In the genomic region with DNA sequence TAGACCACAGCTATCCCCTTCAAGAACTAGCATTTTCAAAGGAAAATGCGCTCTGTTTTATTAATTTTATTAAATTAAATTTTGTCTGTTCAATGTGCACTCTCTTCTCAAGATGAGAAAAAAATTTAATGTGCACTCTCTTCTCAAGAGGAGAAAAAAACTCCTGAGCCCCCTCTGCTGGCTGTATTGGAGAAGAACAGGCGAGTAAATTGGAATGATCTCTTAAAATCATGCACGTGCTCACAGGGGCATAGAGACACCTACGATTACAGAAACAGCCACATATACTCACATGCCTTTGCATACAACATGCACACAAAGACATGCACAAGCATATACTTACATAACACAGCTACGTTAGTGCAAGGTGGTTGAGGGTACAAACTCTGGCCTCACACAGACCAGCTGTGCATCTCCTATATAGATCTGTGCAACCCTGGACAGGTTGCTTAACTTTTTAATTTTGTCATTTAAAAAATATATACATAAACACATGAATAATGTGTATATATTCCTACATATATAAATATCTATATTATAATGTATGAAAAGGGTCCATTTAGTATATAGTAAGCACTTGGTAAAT, we compare ENCODE assay signal across 8 cellular contexts.
A peak's percentile ranks its signal among the peaks of the same experiment; 100 is the strongest.
DNase-seq lines count a peak whose midpoint lies in the region; ATAC-seq lines count a peak whose summit lies in the region.

No MANE protein-coding gene starts in this region.

- no peaks in the 10 kb centered on the region for H3K4me1 Mint-ChIP-seq in activated CD4-positive, alpha-beta T cell treated with anti-CD3 and anti-CD28 coated beads for 36 hours
- H3K4me1 Mint-ChIP-seq in activated naive CD8-positive, alpha-beta T cell treated with anti-CD3 and anti-CD28 coated beads for 36 hours: no peaks in the 10 kb centered on the region
- H3K4me1 Mint-ChIP-seq in immature natural killer cell: no peaks in the 10 kb centered on the region
- no peaks in the 10 kb centered on the region for H3K4me1 Mint-ChIP-seq in stimulated activated naive B cell treated with anti-CD40 and anti-IgM and Interleukin-4, amounts not matched to agents 10 μg/mL and 1 μg/mL and 100 μg/mL, for 72 hours

- ATAC-seq in activated CD4-positive, alpha-beta T cell treated with anti-CD3 and anti-CD28 coated beads for 36 hours: no peak
- ATAC-seq in GM21576 (IDR thresholded peaks at IDR 0.05; ENCODE audit: unreplicated experiment) (peak; percentile 66), HG03108 (IDR thresholded peaks at IDR 0.05; ENCODE audit: unreplicated experiment) (no peak)
- peak; percentile 39 to 55 for ATAC-seq in stimulated activated naive B cell treated with anti-CD40 and anti-IgM and Interleukin-4, amounts not matched to agents 10 μg/mL and 1 μg/mL and 100 μg/mL, for 72 hours (replicated peaks)

- no peak overlapping the region for H3K4me3 Mint-ChIP-seq in activated CD4-positive, alpha-beta T cell treated with anti-CD3 and anti-CD28 coated beads for 36 hours
- H3K4me3 Mint-ChIP-seq in activated naive CD8-positive, alpha-beta T cell treated with anti-CD3 and anti-CD28 coated beads for 36 hours: no peak overlapping the region
- no peak overlapping the region for H3K4me3 Mint-ChIP-seq in immature natural killer cell
- H3K4me3 Mint-ChIP-seq in stimulated activated naive B cell treated with anti-CD40 and anti-IgM and Interleukin-4, amounts not matched to agents 10 μg/mL and 1 μg/mL and 100 μg/mL, for 72 hours: no peak overlapping the region

- POLR2A ChIA-PET in activated CD4-positive, alpha-beta T cell treated with anti-CD3 and anti-CD28 coated beads for 36 hours (lab: Charles Lee): no interaction called here

- peak; percentile 41 for DNase-seq in activated CD4-positive, alpha-beta T cell treated with anti-CD3 and anti-CD28 coated beads for 36 hours
- DNase-seq in activated CD4-positive, alpha-beta T cell treated with anti-CD3 and anti-CD28 coated beads, Interleukin-2, amount 50 U/mL, for 4 hours: no peak
- DNase-seq in NCI-H1417 (lab: John Stamatoyannopoulos, UW): peak in 2 of 3 experiments; percentile 5 to 65
- peak; percentile 1 for DNase-seq in activated naive CD8-positive, alpha-beta T cell treated with anti-CD3 and anti-CD28 coated beads for 36 hours
- DNase-seq in immature natural killer cell: peak; percentile 6 to 30 (median 24)
- no peak for DNase-seq in stimulated activated naive B cell treated with anti-CD40 and anti-IgM and Interleukin-4, amounts not matched to agents 10 μg/mL and 1 μg/mL and 100 μg/mL, for 72 hours

- H3K27ac Mint-ChIP-seq in activated CD4-positive, alpha-beta T cell treated with anti-CD3 and anti-CD28 coated beads for 36 hours: no peak overlapping the region
- H3K27ac Mint-ChIP-seq in activated naive CD8-positive, alpha-beta T cell treated with anti-CD3 and anti-CD28 coated beads for 36 hours: no peak overlapping the region
- H3K27ac Mint-ChIP-seq in immature natural killer cell: no peak overlapping the region
- H3K27ac Mint-ChIP-seq in stimulated activated naive B cell treated with anti-CD40 and anti-IgM and Interleukin-4, amounts not matched to agents 10 μg/mL and 1 μg/mL and 100 μg/mL, for 72 hours: no peak overlapping the region

- CTCF ChIA-PET in activated CD4-positive, alpha-beta T cell treated with anti-CD3 and anti-CD28 coated beads for 36 hours (lab: Charles Lee): interaction anchor here (0.7 to 1.3 kb wide), 3 partner anchors 15 to 1077 kb away, joined by 3 to 5 read pairs (median 3); no protein-coding TSS in a partner anchor

- no peaks in the 10 kb centered on the region for H3K27me3 Mint-ChIP-seq in activated CD4-positive, alpha-beta T cell treated with anti-CD3 and anti-CD28 coated beads for 36 hours
- no peaks in the 10 kb centered on the region for H3K27me3 Mint-ChIP-seq in activated naive CD8-positive, alpha-beta T cell treated with anti-CD3 and anti-CD28 coated beads for 36 hours
- H3K27me3 Mint-ChIP-seq in immature natural killer cell (ENCODE audit: low read depth in 3 of 3): peaks cover 0 to 2% (median 2%) of the 10 kb centered on the region in 3 donors
- no peaks in the 10 kb centered on the region for H3K27me3 Mint-ChIP-seq in stimulated activated naive B cell treated with anti-CD40 and anti-IgM and Interleukin-4, amounts not matched to agents 10 μg/mL and 1 μg/mL and 100 μg/mL, for 72 hours

- H3K36me3 Mint-ChIP-seq in activated CD4-positive, alpha-beta T cell treated with anti-CD3 and anti-CD28 coated beads for 36 hours (ENCODE audit: low read depth): no peaks in the 10 kb centered on the region
- H3K36me3 Mint-ChIP-seq in activated naive CD8-positive, alpha-beta T cell treated with anti-CD3 and anti-CD28 coated beads for 36 hours: no peaks in the 10 kb centered on the region
- no peaks in the 10 kb centered on the region for H3K36me3 Mint-ChIP-seq in immature natural killer cell
- H3K36me3 Mint-ChIP-seq in stimulated activated naive B cell treated with anti-CD40 and anti-IgM and Interleukin-4, amounts not matched to agents 10 μg/mL and 1 μg/mL and 100 μg/mL, for 72 hours: no peaks in the 10 kb centered on the region

- intact Hi-C loops in activated CD4-positive, alpha-beta T cell treated with anti-CD3 and anti-CD28 coated beads for 36 hours (cut with DNase I, micrococcal nuclease): loop anchor here (1.0 to 10.0 kb wide), 2 partner anchors 84 to 593 kb away; no protein-coding TSS in a partner anchor

- H3K9me3 Mint-ChIP-seq in activated CD4-positive, alpha-beta T cell treated with anti-CD3 and anti-CD28 coated beads for 36 hours (ENCODE audit: low read depth): peaks cover under 1% of the 10 kb centered on the region
- H3K9me3 Mint-ChIP-seq in activated naive CD8-positive, alpha-beta T cell treated with anti-CD3 and anti-CD28 coated beads for 36 hours: no peaks in the 10 kb centered on the region
- no peaks in the 10 kb centered on the region for H3K9me3 Mint-ChIP-seq in immature natural killer cell
- no peaks in the 10 kb centered on the region for H3K9me3 Mint-ChIP-seq in stimulated activated naive B cell treated with anti-CD40 and anti-IgM and Interleukin-4, amounts not matched to agents 10 μg/mL and 1 μg/mL and 100 μg/mL, for 72 hours

Comparison
In these comparisons a context has a peak if more than half of its experiments do, and no peak if none do; other contexts are left out.
1. DNase-seq: peak in activated CD4-positive, alpha-beta T cell treated with anti-CD3 and anti-CD28 coated beads for 36 hours (single experiment), NCI-H1417 (2 of 3), activated naive CD8-positive, alpha-beta T cell treated with anti-CD3 and anti-CD28 coated beads for 36 hours (single experiment) and immature natural killer cell (3 of 3); none in activated CD4-positive, alpha-beta T cell treated with anti-CD3 and anti-CD28 coated beads, Interleukin-2, amount 50 U/mL, for 4 hours (0 of 2) and stimulated activated naive B cell treated with anti-CD40 and anti-IgM and Interleukin-4, amounts not matched to agents 10 μg/mL and 1 μg/mL and 100 μg/mL, for 72 hours (single experiment).
2. ATAC-seq: peak in GM21576 (single experiment) and stimulated activated naive B cell treated with anti-CD40 and anti-IgM and Interleukin-4, amounts not matched to agents 10 μg/mL and 1 μg/mL and 100 μg/mL, for 72 hours (2 of 2); none in activated CD4-positive, alpha-beta T cell treated with anti-CD3 and anti-CD28 coated beads for 36 hours (single experiment) and HG03108 (single experiment).